ENCODE assay signal across 8 cellular contexts in the genomic region with DNA sequence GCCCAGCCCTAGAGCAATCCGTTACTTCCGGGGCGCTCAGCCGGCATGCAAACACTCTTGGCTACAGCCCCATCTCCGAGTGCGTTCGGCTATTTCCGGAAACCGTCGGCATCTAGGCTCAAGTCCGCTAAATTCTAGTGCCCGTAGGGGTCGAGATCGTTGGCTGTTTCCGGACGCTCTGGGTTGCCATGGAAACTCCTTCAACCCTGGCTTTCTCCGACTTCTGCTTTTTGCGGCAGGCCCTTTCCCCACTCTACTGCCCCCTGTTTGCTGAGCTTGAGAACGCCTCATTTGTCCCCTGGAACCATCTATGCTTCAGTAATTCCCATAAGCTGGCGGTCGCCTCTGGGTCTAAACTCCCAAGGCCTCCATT. TPM values are rescaled to one million over a fixed set of nuclear protein-coding genes. Genes with fewer than 3 reads are reported as not detected.
DNase-seq lines count a peak whose midpoint lies in the region; ATAC-seq and TF ChIP-seq lines count a peak whose summit lies in the region.

No MANE protein-coding gene starts in this region.

- WGBS in liver: under 1% methylated on average over 21 of the region's 21 CpGs

- peaks cover 3% of the 10 kb centered on the region for H3K36me3 Mint-ChIP-seq in CD4-positive, CD25-positive, alpha-beta regulatory T cell

- ATAC-seq in CD4-positive, CD25-positive, alpha-beta regulatory T cell (ENCODE audit: low read depth in 2 of 2): peak; percentile 68 to 70
- peak; percentile 65 for ATAC-seq in GM19372 (IDR thresholded peaks at IDR 0.05; ENCODE audit: low read depth, unreplicated experiment)
- peak; percentile 66 for ATAC-seq in HG03521 (IDR thresholded peaks at IDR 0.05; ENCODE audit: unreplicated experiment)

- peak; percentile 55 for TF ChIP-seq CTCF in liver (IDR thresholded peaks at IDR 0.05; ENCODE audit: low read depth, low read length, missing input control)

- H3K4me1 Mint-ChIP-seq in CD4-positive, CD25-positive, alpha-beta regulatory T cell: peaks cover 5 to 29% (median 12%) of the 10 kb centered on the region in 4 donors

- TF ChIP-seq RAD21 in liver (IDR thresholded peaks at IDR 0.05): peak; percentile 60 to 61

- H3K27me3 Mint-ChIP-seq in CD4-positive, CD25-positive, alpha-beta regulatory T cell: peaks cover 6% of the 10 kb centered on the region

- H3K9ac ChIP-seq in liver (ENCODE audit: low read depth in 1 of 2, low read length in 2 of 2): peak overlapping the region; percentile 85 to 92

- peak; percentile 96 to 99 (median 97) for DNase-seq in CD4-positive, CD25-positive, alpha-beta regulatory T cell
- DNase-seq in NCI-H748 (lab: John Stamatoyannopoulos, UW; ENCODE audit: unreplicated experiment) (peak; percentile 94), dermis microvascular lymphatic vessel endothelial cell (ENCODE audit: low read depth in 2 of 2) (peak; percentile 93 to 96)
- peak; percentile 93 to 94 for DNase-seq in activated CD4-positive, alpha-beta T cell treated with anti-CD3 and anti-CD28 coated beads, Interleukin-2, amount 50 U/mL, for 4 hours
- DNase-seq in stimulated activated CD4-positive, alpha-beta T cell treated with anti-CD3 and anti-CD28 coated beads, Interleukin-4, amount 100 ng/mL, for 24 hours: peak; percentile 98

- no peaks in the 10 kb centered on the region for H3K27me3 ChIP-seq in CD4-positive, CD25-positive, alpha-beta regulatory T cell (ENCODE audit: control insufficient read depth, insufficient read depth, low read length)
- H3K27me3 ChIP-seq in liver (ENCODE audit: control insufficient read depth in 4 of 4, insufficient read depth in 4 of 4, low read length in 3 of 4): no peaks in the 10 kb centered on the region

- no peaks in the 10 kb centered on the region for H3K9me3 ChIP-seq in CD4-positive, CD25-positive, alpha-beta regulatory T cell (ENCODE audit: control insufficient read depth in 2 of 2, low read length in 2 of 2)
- H3K9me3 ChIP-seq in liver (ENCODE audit: control insufficient read depth in 4 of 4, low read length in 3 of 4): no peaks in the 10 kb centered on the region

- peak overlapping the region; percentile 92 to 97 (median 95) for H3K27ac Mint-ChIP-seq in CD4-positive, CD25-positive, alpha-beta regulatory T cell

- peaks cover 0 to 2% (median 0%) of the 10 kb centered on the region in 7 donors for H3K9me3 Mint-ChIP-seq in CD4-positive, CD25-positive, alpha-beta regulatory T cell

- H3K4me3 ChIP-seq in CD4-positive, CD25-positive, alpha-beta regulatory T cell (ENCODE audit: low read depth, low read length): peak overlapping the region; percentile 71
- peak overlapping the region; percentile 62 to 68 (median 65) for H3K4me3 ChIP-seq in liver (ENCODE audit: low read depth in 1 of 3, low read length in 3 of 3)

- H3K4me3 Mint-ChIP-seq in CD4-positive, CD25-positive, alpha-beta regulatory T cell: peak overlapping the region; percentile 92 to 98 (median 94)

- H3K27ac ChIP-seq in CD4-positive, CD25-positive, alpha-beta regulatory T cell (ENCODE audit: insufficient read depth, low read length, poor library complexity, severe bottlenecking): peak overlapping the region; percentile 84
- peak overlapping the region; percentile 93 for H3K27ac ChIP-seq in liver (ENCODE audit: low read depth in 1 of 2, low read length in 2 of 2)

- peaks cover 22% of the 10 kb centered on the region for H3K4me1 ChIP-seq in CD4-positive, CD25-positive, alpha-beta regulatory T cell (ENCODE audit: control insufficient read depth, insufficient read depth, low read length, poor library complexity, severe bottlenecking)
- peaks cover 16 to 55% (median 39%) of the 10 kb centered on the region in 4 donors for H3K4me1 ChIP-seq in liver (ENCODE audit: control insufficient read depth in 4 of 4, insufficient read depth in 4 of 4, low read length in 3 of 4)

- H3K36me3 ChIP-seq in CD4-positive, CD25-positive, alpha-beta regulatory T cell (ENCODE audit: control insufficient read depth, insufficient read depth, low read length): peaks cover 3% of the 10 kb centered on the region
- H3K36me3 ChIP-seq in liver (ENCODE audit: control insufficient read depth in 4 of 4, insufficient read depth in 3 of 4, low read depth in 1 of 4, low read length in 3 of 4): peaks cover 0 to 3% (median 2%) of the 10 kb centered on the region in 4 donors

TF ChIP-seq in liver, 16 proteins besides CTCF, POLR2A, EP300 and RAD21:
- no peak for TF ChIP-seq TAF1 (conservative IDR thresholded peaks at IDR 0.05)
- TF ChIP-seq SP1 (IDR thresholded peaks at IDR 0.05): peak; percentile 26
- peak; percentile 78 for TF ChIP-seq YY1 (IDR thresholded peaks at IDR 0.05)
- TF ChIP-seq FOXA1 (IDR thresholded peaks at IDR 0.05): no peak
- peak; percentile 46 to 72 for TF ChIP-seq GABPA (IDR thresholded peaks at IDR 0.05 in 1 of 2, conservative IDR thresholded peaks at IDR 0.05 in 1 of 2)
- peak in 1 of 2 donors; percentile 37 for TF ChIP-seq JUND (IDR thresholded peaks at IDR 0.05)
- peak in 1 of 2 donors; percentile 30 for TF ChIP-seq HNF4A (conservative IDR thresholded peaks at IDR 0.05)

RNA-seq across cellular contexts. Expression of gene PIK3R2, which starts 0.5 kb away (rescaled TPM):
- 9.4 TPM for total RNA-seq in CD4-positive, CD25-positive, alpha-beta regulatory T cell
- 1 to 10 TPM in 2 of 4 donors, under 1 TPM in 2; 0.42 to 3.6 (median 2.0) TPM for polyA plus RNA-seq in CD4-positive, CD25-positive, alpha-beta regulatory T cell
- total RNA-seq in dermis microvascular lymphatic vessel endothelial cell (0.90 and 3.3 TPM in 2 replicates), liver (10 to 100 TPM in 1 of 2 donors, 1 to 10 TPM in 1; 9.1 to 37.8 TPM)
- 1 to 10 TPM; 1.5 to 6.2 TPM for polyA plus RNA-seq in liver

RNA-seq across cellular contexts. Expression of gene IFI30, which starts 21.2 kb away (rescaled TPM):
- total RNA-seq in CD4-positive, CD25-positive, alpha-beta regulatory T cell: 2.3 TPM
- polyA plus RNA-seq in CD4-positive, CD25-positive, alpha-beta regulatory T cell: 10 to 100 TPM in 2 of 4 donors, 1 to 10 TPM in 2; 7.1 to 17.8 (median 9.7) TPM
- total RNA-seq in dermis microvascular lymphatic vessel endothelial cell: 4.5 and 6.1 TPM in 2 replicates
- 100 to 1,000 TPM in 1 of 2 donors, 10 to 100 TPM in 1; 60.2 to 129 TPM for total RNA-seq in liver
- 100 to 1,000 TPM in 1 of 2 donors, 10 to 100 TPM in 1; 89.0 to 130 TPM for polyA plus RNA-seq in liver

RNA-seq across cellular contexts. Expression of gene MPV17L2, which starts 40.6 kb away (rescaled TPM):
- total RNA-seq in CD4-positive, CD25-positive, alpha-beta regulatory T cell: 5.5 TPM
- 10 to 100 TPM; 11.3 to 20.8 (median 13.9) TPM for polyA plus RNA-seq in CD4-positive, CD25-positive, alpha-beta regulatory T cell
- total RNA-seq in dermis microvascular lymphatic vessel endothelial cell: 7.2 and 10.0 TPM in 2 replicates
- total RNA-seq in liver: 10 to 100 TPM in 1 of 2 donors, 1 to 10 TPM in 1; 3.6 to 12.1 TPM
- 10 to 100 TPM; 16.1 to 28.0 TPM for polyA plus RNA-seq in liver

RNA-seq across cellular contexts. Expression of gene RAB3A, which starts 51.4 kb away (rescaled TPM):
- total RNA-seq in CD4-positive, CD25-positive, alpha-beta regulatory T cell: 5.1 TPM
- polyA plus RNA-seq in CD4-positive, CD25-positive, alpha-beta regulatory T cell: 1 to 10 TPM in 2 of 4 donors, under 1 TPM in 2; 0.87 to 1.6 (median 1.2) TPM
- total RNA-seq in dermis microvascular lymphatic vessel endothelial cell: 0.39 and 0.76 TPM in 2 replicates
- under 1 TPM; 0.33 to 0.84 TPM for total RNA-seq in liver
- 1 to 10 TPM in 1 of 2 donors, under 1 TPM in 1; 0.74 to 1.7 TPM for polyA plus RNA-seq in liver

RNA-seq across cellular contexts. Expression of gene MAST3, which starts 54.9 kb away (rescaled TPM):
- 45.9 TPM for total RNA-seq in CD4-positive, CD25-positive, alpha-beta regulatory T cell
- 1 to 10 TPM; 8.1 to 9.0 (median 8.6) TPM for polyA plus RNA-seq in CD4-positive, CD25-positive, alpha-beta regulatory T cell
- total RNA-seq in dermis microvascular lymphatic vessel endothelial cell (1.2 and 2.9 TPM in 2 replicates), liver (10 to 100 TPM in 1 of 2 donors, 1 to 10 TPM in 1; 8.6 to 10.6 TPM)
- polyA plus RNA-seq in liver: 1 to 10 TPM; 4.3 to 4.7 TPM

Comparison
In these comparisons a context has a peak if more than half of its experiments do, and no peak if none do; other contexts are left out.
1. Peak in every context shown above with its lines: DNase-seq, ATAC-seq, H3K4me3 ChIP-seq and H3K27ac ChIP-seq.